ENCODE assay signal across 26 cellular contexts in genomic region chr2:133509777-133510176, GRCh38. TPM values are rescaled to one million over a fixed set of nuclear protein-coding genes. Genes with fewer than 3 reads are reported as not detected.
"Had no signal": no experiment of that assay in that cellular context is flagged by ENCODE, and none has a peak within 500 bp of the region (broad histone marks: within the 10 kb centered on the region; RNA-seq: fewer than 3 reads in every experiment).

No MANE protein-coding gene starts in this region.

- H3K36me3 Mint-ChIP-seq: activated naive CD8-positive, alpha-beta T cell treated with anti-CD3 and anti-CD28 coated beads, Interleukin-2, amount 10 ng/mL, durations not matched to agents 7 days and 5 days; T-cell had no signal

- H3K4me3 Mint-ChIP-seq: activated CD8-positive, alpha-beta T cell treated with anti-CD3 and anti-CD28 coated beads for 36 hours; activated naive CD8-positive, alpha-beta T cell treated with anti-CD3 and anti-CD28 coated beads, Interleukin-2, amount 10 ng/mL, durations not matched to agents 7 days and 5 days; activated T-cell treated with anti-CD3 and anti-CD28 coated beads, Interleukin-2, amount 50 U/mL, for 72 hours; T-cell had no signal

- H3K4me3 ChIP-seq: adrenal gland, breast epithelium had no signal

- H3K9me3 ChIP-seq: adrenal gland, breast epithelium had no signal

- FAIRE-seq: RCC 7860 had no signal

- H3K27me3 Mint-ChIP-seq: activated CD8-positive, alpha-beta T cell treated with anti-CD3 and anti-CD28 coated beads for 36 hours; activated naive CD8-positive, alpha-beta T cell treated with anti-CD3 and anti-CD28 coated beads, Interleukin-2, amount 10 ng/mL, durations not matched to agents 7 days and 5 days had no signal

- H3K27me3 ChIP-seq: adrenal gland, breast epithelium had no signal

- H3K4me1 ChIP-seq: adrenal gland had no signal

- DNase-seq: activated CD4-positive, alpha-beta T cell treated with anti-CD3 and anti-CD28 coated beads for 4 hours; activated CD8-positive, alpha-beta memory T cell treated with anti-CD3 and anti-CD28 coated beads, Interleukin-2, amount 50 U/mL, for 4 hours; activated CD8-positive, alpha-beta T cell treated with anti-CD3 and anti-CD28 coated beads for 36 hours; activated gamma-delta T cell treated with Interleukin-2 at 50 U/mL for 16 hours; activated naive CD4-positive, alpha-beta T cell treated with anti-CD3 and anti-CD28 coated beads, Interleukin-2, amount 50 U/mL, for 16 hours; activated naive CD8-positive, alpha-beta T cell treated with anti-CD3 and anti-CD28 coated beads, Interleukin-2, amount 10 ng/mL, durations not matched to agents 7 days and 5 days; activated T-cell treated with anti-CD3 and anti-CD28 coated beads, Interleukin-2, amount 50 U/mL, for 72 hours; adrenal gland; anterior cingulate cortex; central memory CD4-positive, alpha-beta T cell; Kasumi-1; KBM-7; NCI-H1048; NCI-H146; NCI-H187 treated with DMSO at 0.1 percent for 48 hours; NCI-H2081 treated with DMSO at 0.1 percent for 48 hours; NCI-H2227 treated with DMSO at 0.1 percent for 48 hours; NCI-H526; NCI-H82; SHP77 treated with DMSO at 0.1 percent for 48 hours; T-cell; T-helper 2 cell had no signal

- H3K9me3 Mint-ChIP-seq: activated CD8-positive, alpha-beta T cell treated with anti-CD3 and anti-CD28 coated beads for 36 hours; activated naive CD8-positive, alpha-beta T cell treated with anti-CD3 and anti-CD28 coated beads, Interleukin-2, amount 10 ng/mL, durations not matched to agents 7 days and 5 days; activated T-cell treated with anti-CD3 and anti-CD28 coated beads, Interleukin-2, amount 50 U/mL, for 72 hours; activated T-helper 2 cell treated with anti-CD3 and anti-CD28 coated beads, Interferon-gamma antibody, Interleukin-2, Interleukin-4, amounts not matched to agents 10 μg/mL and 5 μg/mL and 100 μg/mL, durations not matched to agents 14 hours and 24 hours and 36 hours had no signal

- ATAC-seq: activated CD4-positive, CD25-positive, alpha-beta regulatory T cell treated with anti-CD3 and anti-CD28 coated beads, Interleukin-2, amount 50 U/mL, for 24 hours; activated CD8-positive, alpha-beta T cell treated with anti-CD3 and anti-CD28 coated beads for 36 hours; activated T-cell treated with anti-CD3 and anti-CD28 coated beads, Interleukin-2, amount 50 U/mL, for 72 hours; T-cell had no signal

- H3K36me3 ChIP-seq: adrenal gland, breast epithelium had no signal

- H3K27ac ChIP-seq: adrenal gland, breast epithelium had no signal

- H3K4me1 Mint-ChIP-seq: activated naive CD8-positive, alpha-beta T cell treated with anti-CD3 and anti-CD28 coated beads, Interleukin-2, amount 10 ng/mL, durations not matched to agents 7 days and 5 days; T-cell had no signal

- H3K27ac Mint-ChIP-seq: activated CD8-positive, alpha-beta T cell treated with anti-CD3 and anti-CD28 coated beads for 36 hours; activated naive CD8-positive, alpha-beta T cell treated with anti-CD3 and anti-CD28 coated beads, Interleukin-2, amount 10 ng/mL, durations not matched to agents 7 days and 5 days; activated T-cell treated with anti-CD3 and anti-CD28 coated beads, Interleukin-2, amount 50 U/mL, for 72 hours; activated T-helper 2 cell treated with anti-CD3 and anti-CD28 coated beads, Interferon-gamma antibody, Interleukin-2, Interleukin-4, amounts not matched to agents 10 μg/mL and 5 μg/mL and 100 μg/mL, durations not matched to agents 14 hours and 24 hours and 36 hours; T-cell had no signal

RNA-seq across cellular contexts. Expression of gene NCKAP5, which starts 58.5 kb away (rescaled TPM):
- total RNA-seq: activated CD8-positive, alpha-beta T cell treated with anti-CD3 and anti-CD28 coated beads for 36 hours; activated naive CD8-positive, alpha-beta T cell treated with anti-CD3 and anti-CD28 coated beads, Interleukin-2, amount 10 ng/mL, durations not matched to agents 7 days and 5 days; activated T-cell treated with anti-CD3 and anti-CD28 coated beads, Interleukin-2, amount 50 U/mL, for 72 hours; activated T-helper 2 cell treated with anti-CD3 and anti-CD28 coated beads, Interferon-gamma antibody, Interleukin-2, Interleukin-4, amounts not matched to agents 10 μg/mL and 5 μg/mL and 100 μg/mL, durations not matched to agents 14 hours and 24 hours and 36 hours had no signal
